ENCODE assay signal across 15 cellular contexts in the genomic region with DNA sequence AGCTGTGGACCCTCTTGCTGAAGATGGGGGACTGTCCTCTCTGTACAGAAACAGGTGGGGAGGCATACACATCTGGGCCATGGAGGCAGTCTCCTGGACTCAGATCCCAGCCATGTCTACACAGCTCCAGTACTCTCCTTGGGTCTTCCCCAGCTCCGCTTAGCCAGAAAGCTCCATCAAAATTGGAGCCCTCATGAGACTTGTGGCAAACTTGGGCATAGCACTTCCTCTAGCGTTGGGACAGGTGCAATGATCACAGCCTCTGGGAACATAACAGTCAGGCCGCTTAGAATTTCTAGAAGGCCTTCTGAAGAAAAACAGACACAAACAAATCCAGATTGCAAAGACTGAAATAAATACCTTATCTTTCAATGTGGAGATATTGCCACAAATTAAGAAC.
A peak's percentile ranks its signal among the peaks of the same experiment; 100 is the strongest.
DNase-seq lines count a peak whose midpoint lies in the region; ATAC-seq and TF ChIP-seq lines count a peak whose summit lies in the region.
"Had no signal": no experiment of that assay in that cellular context is flagged by ENCODE, and none has a peak within 500 bp of the region (broad histone marks: within the 10 kb centered on the region; RNA-seq: fewer than 3 reads in every experiment).

No MANE protein-coding gene starts in this region.

- H3K27me3 ChIP-seq in HCT116 (ENCODE audit: insufficient read depth, low read length), result no peaks in the 10 kb centered on the region; the same call in 1 of the 2 replicates
- H3K27me3 ChIP-seq in mesendoderm (ENCODE audit: insufficient read depth, low read length, poor library complexity), result no peaks in the 10 kb centered on the region

- no peak overlapping the region for H3K18ac ChIP-seq in mesendoderm (ENCODE audit: low read length)

- H3K36me3 ChIP-seq in HCT116 (ENCODE audit: control insufficient read depth in 1 of 2, insufficient read depth in 2 of 2, low read length in 2 of 2) (no peaks in the 10 kb centered on the region), mesendoderm (ENCODE audit: control insufficient read depth, insufficient read depth, low read length) (no peaks in the 10 kb centered on the region)

- H3K4me3 Mint-ChIP-seq in WTC11, result no peak overlapping the region
- H3K4me3 Mint-ChIP-seq: CD4-positive, alpha-beta memory T cell had no signal

- H3K27ac Mint-ChIP-seq in WTC11, result no peak overlapping the region
- H3K27ac Mint-ChIP-seq: CD4-positive, alpha-beta memory T cell had no signal

- CTCF ChIA-PET in HCT116 (lab: Charles Lee), result no interaction called here
- CTCF ChIA-PET in WTC11 (lab: Charles Lee), result interaction anchor here (0.6 kb wide), 1 partner anchor 481 kb away, joined by 3 read pairs; no protein-coding TSS in a partner anchor

- H3K4me3 ChIP-seq in HCT116 (replicated peaks in 1 of 2; ENCODE audit: low read depth in 1 of 2, low read length in 2 of 2), result no peak overlapping the region
- H3K4me3 ChIP-seq in mesendoderm (ENCODE audit: low read length), result no peak overlapping the region

- no peaks in the 10 kb centered on the region for H3K79me2 ChIP-seq in HCT116 (ENCODE audit: insufficient read depth, low read length)
- H3K79me2 ChIP-seq in mesendoderm (ENCODE audit: control insufficient read depth, insufficient read depth, low read length), result no peaks in the 10 kb centered on the region

- ATAC-seq in HCT116 (peak; percentile 52; the same call in 1 of the 2 replicates), WTC11 (peak; percentile 72)

- no peak overlapping the region for H2BK15ac ChIP-seq in mesendoderm (replicated peaks; ENCODE audit: low read depth)

- H3K56ac ChIP-seq in mesendoderm (ENCODE audit: low read length), result no peak overlapping the region

- POLR2A ChIA-PET in HCT116 (lab: Charles Lee), result no interaction called here
- POLR2A ChIA-PET in WTC11 (lab: Charles Lee), result no interaction called here

- intact Hi-C loops in HCT116 (cut with micrococcal nuclease), result no loop called here

- no peak overlapping the region for H4K5ac ChIP-seq in mesendoderm (ENCODE audit: low read length)

- TF ChIP-seq POLR2A in HCT116 (IDR thresholded peaks at IDR 0.05; ENCODE audit: borderline replicate concordance, extremely low read depth, insufficient read depth, insufficient read length), result no peak

- H2AK5ac ChIP-seq in mesendoderm (ENCODE audit: low read length), result no peak overlapping the region

- H4K20me1 ChIP-seq in HCT116 (ENCODE audit: insufficient read depth), result no peaks in the 10 kb centered on the region

- no peaks in the 10 kb centered on the region for H3K27me3 Mint-ChIP-seq in WTC11 (ENCODE audit: low read depth)
- H3K27me3 Mint-ChIP-seq: CD4-positive, alpha-beta memory T cell had no signal

- RAD21 ChIA-PET in HCT116 (lab: Charles Lee; ENCODE audit: low non-redundant PET in 1 of 2, low total read pairs in 2 of 2, uncharacterized antibody in 2 of 2, unreplicated experiment in 2 of 2), result no interaction called here

- H3K36me3 Mint-ChIP-seq in WTC11, result peaks cover 5% of the 10 kb centered on the region; the same call in 1 of the 2 replicates
- H3K36me3 Mint-ChIP-seq: CD4-positive, alpha-beta memory T cell had no signal

- H3K27ac ChIP-seq in HCT116 (ENCODE audit: low read depth, low read length), result no peak overlapping the region
- H3K27ac ChIP-seq in mesendoderm (ENCODE audit: low read depth, low read length), result no peak overlapping the region

- BruUV-seq in HCT116 (replicated peaks; lab: Mats Ljungman, UMichigan), result no TSS peak

- H3K9me3 ChIP-seq in HCT116 (ENCODE audit: control insufficient read depth in 1 of 2, insufficient read depth in 1 of 2, low read depth in 1 of 2, low read length in 2 of 2), result no peaks in the 10 kb centered on the region

- H3K4me1 ChIP-seq in HCT116 (ENCODE audit: control insufficient read depth in 1 of 2, insufficient read depth in 2 of 2, low read length in 2 of 2), result no peaks in the 10 kb centered on the region
- no peaks in the 10 kb centered on the region for H3K4me1 ChIP-seq in mesendoderm (ENCODE audit: control insufficient read depth, low read depth, low read length)

- no peak for TF ChIP-seq RAD21 in HCT116 (IDR thresholded peaks at IDR 0.05; ENCODE audit: low read depth)

- no peak overlapping the region for H2AFZ ChIP-seq in HCT116 (ENCODE audit: low read depth, low read length, poor library complexity, severe bottlenecking)

- H3K9me3 Mint-ChIP-seq in WTC11, result peaks cover 25% of the 10 kb centered on the region

- H3K79me1 ChIP-seq in mesendoderm (ENCODE audit: low read length), result no peaks in the 10 kb centered on the region

- H3K9ac ChIP-seq in HCT116 (ENCODE audit: low read length) (no peak overlapping the region), mesendoderm (ENCODE audit: low read length) (no peak overlapping the region)

- WGBS in mesendoderm (ENCODE audit: extremely low coverage, insufficient coverage, low lambda C conversion rate), result no CpG with 5 or more reads among the region's 3 CpGs

- H3K23ac ChIP-seq in mesendoderm (ENCODE audit: low read length), result no peak overlapping the region

- TF ChIP-seq CTCF in HCT116 (IDR thresholded peaks at IDR 0.05 in 2 of 3, conservative IDR thresholded peaks at IDR 0.05 in 1 of 3; ENCODE audit: borderline replicate concordance in 1 of 3, insufficient read depth in 1 of 3, low read depth in 2 of 3, low read length in 2 of 3) (peak in 2 of 3 experiments; percentile 3 to 22; a peak in 1 of 6 replicates), WTC11 (IDR thresholded peaks at IDR 0.05) (no peak)

- no peak overlapping the region for H3K4ac ChIP-seq in mesendoderm (ENCODE audit: low read depth, low read length)

- H3K4me2 ChIP-seq in HCT116 (ENCODE audit: low read length) (no peak overlapping the region), mesendoderm (ENCODE audit: low read length) (no peak overlapping the region)

- DNase-seq in HCT116 (ENCODE audit: low read depth, low spot score) (no peak), WTC11 (ENCODE audit: low spot score) (no peak), mesendoderm (peak; percentile 3), NCI-H526 (lab: John Stamatoyannopoulos, UW) (no peak), SK-N-DZ (ENCODE audit: low spot score) (no peak), NCI-H82 treated with DMSO at 0.1 percent for 48 hours (lab: John Stamatoyannopoulos, UW; ENCODE audit: unreplicated experiment) (no peak)
- DNase-seq: C1 segment of cervical spinal cord, Calu3, COR-L47, DMS53, DMS79 treated with DMSO at 0.1 percent for 48 hours, GF-D8, H7, HCEC 1CT had no signal

- H2BK5ac ChIP-seq in mesendoderm (ENCODE audit: low read length), result no peak overlapping the region

- no peak overlapping the region for H4K8ac ChIP-seq in mesendoderm (ENCODE audit: low read depth, low read length)

- no peak overlapping the region for H2BK120ac ChIP-seq in mesendoderm (ENCODE audit: low read depth, low read length)

- no peaks in the 10 kb centered on the region; the same call in 1 of the 2 replicates for H3K4me1 Mint-ChIP-seq in WTC11
- H3K4me1 Mint-ChIP-seq: CD4-positive, alpha-beta memory T cell had no signal

- H3K9me2 ChIP-seq in HCT116 (ENCODE audit: insufficient read depth), result no peaks in the 10 kb centered on the region

TF ChIP-seq in HCT116, 20 proteins besides CTCF, POLR2A, EP300 and RAD21 (continues in another document):
- no peak for TF ChIP-seq SP1 (IDR thresholded peaks at IDR 0.05; ENCODE audit: low read depth)
- TF ChIP-seq, protein P1, sequence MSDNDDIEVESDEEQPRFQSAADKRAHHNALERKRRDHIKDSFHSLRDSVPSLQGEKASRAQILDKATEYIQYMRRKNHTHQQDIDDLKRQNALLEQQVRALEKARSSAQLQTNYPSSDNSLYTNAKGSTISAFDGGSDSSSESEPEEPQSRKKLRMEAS (IDR thresholded peaks at IDR 0.05), result no peak
- TF ChIP-seq SRF (IDR thresholded peaks at IDR 0.05; ENCODE audit: low read depth), result no peak
- TF ChIP-seq ELF1 (IDR thresholded peaks at IDR 0.05; ENCODE audit: borderline replicate concordance, low read depth), result no peak
- no peak for TF ChIP-seq EZH2 (IDR thresholded peaks at IDR 0.05)
- TF ChIP-seq FOSL1 (IDR thresholded peaks at IDR 0.05; ENCODE audit: low read depth), result no peak
- no peak for TF ChIP-seq TCF7L2 (IDR thresholded peaks at IDR 0.05; ENCODE audit: borderline replicate concordance, extremely low read depth, insufficient read depth, insufficient read length)
- no peak for TF ChIP-seq CBX3 (IDR thresholded peaks at IDR 0.05; ENCODE audit: low read depth)
- TF ChIP-seq JUND (IDR thresholded peaks at IDR 0.05), result no peak
- no peak for TF ChIP-seq ZNF274 (IDR thresholded peaks at IDR 0.05; ENCODE audit: low read depth, low read length)
- TF ChIP-seq EZH2phosphoT487 (IDR thresholded peaks at IDR 0.05; ENCODE audit: borderline replicate concordance), result no peak
- no peak for TF ChIP-seq YY1 (IDR thresholded peaks at IDR 0.05; ENCODE audit: extremely low read depth, insufficient replicate concordance, low read depth, low read length)
- TF ChIP-seq, protein P2, sequence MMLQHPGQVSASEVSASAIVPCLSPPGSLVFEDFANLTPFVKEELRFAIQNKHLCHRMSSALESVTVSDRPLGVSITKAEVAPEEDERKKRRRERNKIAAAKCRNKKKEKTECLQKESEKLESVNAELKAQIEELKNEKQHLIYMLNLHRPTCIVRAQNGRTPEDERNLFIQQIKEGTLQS (IDR thresholded peaks at IDR 0.05), result no peak

TF ChIP-seq in WTC11, 78 proteins besides CTCF, POLR2A, EP300 and RAD21:
- TF ChIP-seq MXD4 (CRISPR knock-in tag; IDR thresholded peaks at IDR 0.05; ENCODE audit: borderline replicate concordance) (no peak), GRHL2 (CRISPR knock-in tag; IDR thresholded peaks at IDR 0.05; ENCODE audit: insufficient replicate concordance, severe bottlenecking) (no peak), NR2C2 (CRISPR knock-in tag; IDR thresholded peaks at IDR 0.05) (no peak), ELF4 (CRISPR knock-in tag; IDR thresholded peaks at IDR 0.05; ENCODE audit: low read depth) (no peak)
